Comparison of ENCODE assay signal across 8 cellular contexts in the genomic region with DNA sequence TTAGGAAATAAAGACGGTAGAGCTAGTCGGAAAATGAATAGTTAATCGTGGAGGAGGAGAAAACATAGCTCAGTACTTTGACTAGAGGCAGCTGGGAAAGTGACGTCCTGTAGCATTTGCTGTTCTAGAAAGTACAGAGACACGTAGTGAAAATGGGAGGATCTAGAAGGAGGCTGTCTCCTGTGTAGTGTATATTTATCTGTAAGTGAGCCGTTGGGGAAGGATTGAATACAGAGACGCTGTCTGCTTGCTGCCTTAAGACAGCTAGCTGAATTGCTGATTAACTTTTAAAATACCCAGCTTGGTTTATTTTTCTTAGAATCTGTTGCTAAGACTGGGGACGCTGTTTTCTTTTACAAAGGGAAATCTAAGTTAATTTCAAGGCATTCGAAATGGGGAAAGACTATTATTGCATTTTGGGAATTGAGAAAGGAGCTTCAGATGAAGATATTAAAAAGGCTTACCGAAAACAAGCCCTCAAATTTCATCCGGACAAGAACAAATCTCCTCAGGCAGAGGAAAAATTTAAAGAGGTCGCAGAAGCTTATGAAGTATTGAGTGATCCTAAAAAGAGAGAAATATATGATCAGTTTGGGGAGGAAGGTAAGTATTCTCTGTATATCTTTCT. TPM values are rescaled to one million over a fixed set of nuclear protein-coding genes. Genes with fewer than 3 reads are reported as not detected.
A peak's percentile ranks its signal among the peaks of the same experiment; 100 is the strongest.
DNase-seq lines count a peak whose midpoint lies in the region; ATAC-seq, FAIRE-seq and TF ChIP-seq lines count a peak whose summit lies in the region.

A gene (plus strand): TSS at position 221 of the 628 bp plus-strand sequence. CDS start 172 bp downstream, at position 393.

- no peak within 1 kb of the TSS for H3K27ac ChIP-seq in mesendoderm (ENCODE audit: low read depth, low read length)

- H3K27ac Mint-ChIP-seq in activated CD4-positive, alpha-beta memory T cell treated with anti-CD3 and anti-CD28 coated beads, Interleukin-2, amount 10 ng/mL, durations not matched to agents 7 days and 5 days: peak within 1 kb of the TSS; percentile 92
- H3K27ac Mint-ChIP-seq in endothelial cell (ENCODE audit: unreplicated experiment): peak within 1 kb of the TSS; percentile 98

- peaks cover 38% of the 10 kb centered on the region for H3K4me1 Mint-ChIP-seq in activated CD4-positive, alpha-beta memory T cell treated with anti-CD3 and anti-CD28 coated beads, Interleukin-2, amount 10 ng/mL, durations not matched to agents 7 days and 5 days
- H3K4me1 Mint-ChIP-seq in endothelial cell (ENCODE audit: unreplicated experiment): peaks cover 16% of the 10 kb centered on the region

- TF ChIP-seq CTCF in endothelial cell (IDR thresholded peaks at IDR 0.05; ENCODE audit: unreplicated experiment): no peak

- H3K27me3 ChIP-seq in mesendoderm (ENCODE audit: insufficient read depth, low read length, poor library complexity): no peaks in the 10 kb centered on the region

- DNase-seq in NCI-H526 treated with DMSO at 0.1 percent for 48 hours (lab: John Stamatoyannopoulos, UW) (peak; percentile 92), endothelial cell (ENCODE audit: low spot score) (peak; percentile 50), mesendoderm (peak; percentile 92)
- peak; percentile 72 for DNase-seq in activated CD4-positive, alpha-beta memory T cell treated with anti-CD3 and anti-CD28 coated beads, Interleukin-2, amount 10 ng/mL, durations not matched to agents 7 days and 5 days
- peak; percentile 7 to 13 for DNase-seq in stimulated activated CD8-positive, alpha-beta memory T cell treated with anti-CD3 and anti-CD28 coated beads, Interleukin-2, amount 100 ng/mL, for 48 hours (ENCODE audit: low read depth in 2 of 2)

- H2AK5ac ChIP-seq in mesendoderm (ENCODE audit: low read length): no peak within 1 kb of the TSS

- H3K23ac ChIP-seq in mesendoderm (ENCODE audit: low read length): no peak within 1 kb of the TSS

- POLR2A ChIA-PET in activated CD4-positive, alpha-beta memory T cell treated with anti-CD3 and anti-CD28 coated beads, Interleukin-2, amount 10 ng/mL, durations not matched to agents 7 days and 5 days (lab: Charles Lee): interaction anchor here (0.8 to 15.8 kb wide), 34 partner anchors 9 to 673 kb away, joined by 3 to 671 read pairs (median 5); a partner anchor contains a TSS

- ATAC-seq in GM18520 (IDR thresholded peaks at IDR 0.05; ENCODE audit: unreplicated experiment): peak; percentile 97
- ATAC-seq in HG03064 (IDR thresholded peaks at IDR 0.05; ENCODE audit: low read depth, unreplicated experiment): peak; percentile 98

- H3K18ac ChIP-seq in mesendoderm (ENCODE audit: low read length): peak within 1 kb of the TSS; percentile 41

- H3K79me2 ChIP-seq in mesendoderm (ENCODE audit: control insufficient read depth, insufficient read depth, low read length): no peaks in the 10 kb centered on the region

- peaks cover 2% of the 10 kb centered on the region for H3K36me3 Mint-ChIP-seq in activated CD4-positive, alpha-beta memory T cell treated with anti-CD3 and anti-CD28 coated beads, Interleukin-2, amount 10 ng/mL, durations not matched to agents 7 days and 5 days (ENCODE audit: low read depth)
- peaks cover 5% of the 10 kb centered on the region for H3K36me3 Mint-ChIP-seq in endothelial cell (ENCODE audit: low read depth, unreplicated experiment)

- H3K9me3 Mint-ChIP-seq in activated CD4-positive, alpha-beta memory T cell treated with anti-CD3 and anti-CD28 coated beads, Interleukin-2, amount 10 ng/mL, durations not matched to agents 7 days and 5 days: no peaks in the 10 kb centered on the region
- H3K9me3 Mint-ChIP-seq in endothelial cell (ENCODE audit: unreplicated experiment): no peaks in the 10 kb centered on the region

- H3K4me1 ChIP-seq in mesendoderm (ENCODE audit: control insufficient read depth, low read depth, low read length): no peaks in the 10 kb centered on the region

- peak within 1 kb of the TSS; percentile 36 for H3K56ac ChIP-seq in mesendoderm (ENCODE audit: low read length)

- no peak within 1 kb of the TSS for H2BK5ac ChIP-seq in mesendoderm (ENCODE audit: low read length)

- FAIRE-seq in A204.1 (lab: Jason Lieb, UNC): peak; percentile 98

- no peaks in the 10 kb centered on the region for H3K79me1 ChIP-seq in mesendoderm (ENCODE audit: low read length)

- peaks cover 2% of the 10 kb centered on the region for H3K27me3 Mint-ChIP-seq in activated CD4-positive, alpha-beta memory T cell treated with anti-CD3 and anti-CD28 coated beads, Interleukin-2, amount 10 ng/mL, durations not matched to agents 7 days and 5 days
- peaks cover 10% of the 10 kb centered on the region for H3K27me3 Mint-ChIP-seq in endothelial cell (ENCODE audit: unreplicated experiment)

- H4K8ac ChIP-seq in mesendoderm (ENCODE audit: low read depth, low read length): no peak within 1 kb of the TSS

- H3K4ac ChIP-seq in mesendoderm (ENCODE audit: low read depth, low read length): no peak within 1 kb of the TSS

- H2BK15ac ChIP-seq in mesendoderm (replicated peaks; ENCODE audit: low read depth): no peak within 1 kb of the TSS

- CTCF ChIA-PET in activated CD4-positive, alpha-beta memory T cell treated with anti-CD3 and anti-CD28 coated beads, Interleukin-2, amount 10 ng/mL, durations not matched to agents 7 days and 5 days (lab: Charles Lee): interaction anchor here (0.6 to 2.9 kb wide), 10 partner anchors 10 to 322 kb away, joined by 3 to 27 read pairs (median 4); a partner anchor contains a TSS

- no peaks in the 10 kb centered on the region for H3K36me3 ChIP-seq in mesendoderm (ENCODE audit: control insufficient read depth, insufficient read depth, low read length)

- peak within 1 kb of the TSS; percentile 47 for H3K9ac ChIP-seq in mesendoderm (ENCODE audit: low read length)

- H3K4me3 ChIP-seq in mesendoderm (ENCODE audit: low read length): no peak within 1 kb of the TSS

- H3K4me3 Mint-ChIP-seq in activated CD4-positive, alpha-beta memory T cell treated with anti-CD3 and anti-CD28 coated beads, Interleukin-2, amount 10 ng/mL, durations not matched to agents 7 days and 5 days: peak within 1 kb of the TSS; percentile 88
- H3K4me3 Mint-ChIP-seq in endothelial cell (ENCODE audit: unreplicated experiment): peak within 1 kb of the TSS; percentile 94

- H3K4me2 ChIP-seq in mesendoderm (ENCODE audit: low read length): peak within 1 kb of the TSS; percentile 12

- H4K5ac ChIP-seq in mesendoderm (ENCODE audit: low read length): no peak within 1 kb of the TSS

- no peak within 1 kb of the TSS for H2BK120ac ChIP-seq in mesendoderm (ENCODE audit: low read depth, low read length)

- WGBS in mesendoderm (ENCODE audit: extremely low coverage, insufficient coverage, low lambda C conversion rate): no CpG with 5 or more reads among the region's 12 CpGs

RNA-seq across cellular contexts. Expression of the gene that starts here (rescaled TPM):
- total RNA-seq in activated CD4-positive, alpha-beta memory T cell treated with anti-CD3 and anti-CD28 coated beads, Interleukin-2, amount 10 ng/mL, durations not matched to agents 7 days and 5 days: 10 to 100 TPM; 12.9 to 16.2 TPM
- total RNA-seq in endothelial cell (ENCODE audit: unreplicated experiment): 22.1 TPM
- polyA plus RNA-seq in mesendoderm (2013, experiment 1 of 2): 10.3 TPM
- polyA plus RNA-seq in mesendoderm (2013, experiment 2 of 2): 10.8 TPM

Comparison
In these comparisons a context has a peak if more than half of its experiments do, and no peak if none do; other contexts are left out.
1. DNase-seq: peak in every context shown above with its lines; median percentile 92 in NCI-H526 treated with DMSO at 0.1 percent for 48 hours; 92 in mesendoderm; 72 in activated CD4-positive, alpha-beta memory T cell treated with anti-CD3 and anti-CD28 coated beads, Interleukin-2, amount 10 ng/mL, durations not matched to agents 7 days and 5 days; 50 in endothelial cell; 10 in stimulated activated CD8-positive, alpha-beta memory T cell treated with anti-CD3 and anti-CD28 coated beads, Interleukin-2, amount 100 ng/mL, for 48 hours.